ENCODE assay signal across 8 cellular contexts in the genomic region with DNA sequence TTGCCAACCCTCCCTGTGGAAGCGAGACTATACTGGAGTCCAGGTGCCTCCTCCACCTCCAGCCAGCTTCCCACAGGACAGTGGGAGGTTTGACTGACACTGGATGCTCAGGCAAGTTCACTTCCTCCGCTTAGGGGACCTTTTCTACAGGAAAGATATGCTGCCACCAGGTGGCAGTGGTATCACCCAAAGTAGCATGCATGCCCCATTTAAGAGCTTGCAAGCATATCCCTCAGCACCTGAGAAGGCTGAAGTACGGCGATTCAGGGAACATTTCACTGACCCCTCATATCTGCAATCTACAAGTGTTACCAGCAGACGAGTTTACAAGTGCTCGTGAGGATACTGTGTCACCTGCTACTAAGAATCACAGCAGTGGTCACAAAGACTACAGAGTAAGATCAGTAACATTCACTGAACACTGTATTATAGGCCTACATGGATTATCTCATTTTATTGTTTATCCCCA.
DNase-seq lines count a peak whose midpoint lies in the region; ATAC-seq and TF ChIP-seq lines count a peak whose summit lies in the region.

No MANE protein-coding gene starts in this region.

- intact Hi-C loops in stomach (cut with DNase I; ENCODE audit: low total_unique reads) = no loop called here

- peaks cover 11% of the 10 kb centered on the region for H3K36me3 Mint-ChIP-seq in activated T-cell treated with anti-CD3 and anti-CD28 coated beads, Interleukin-2, amount 50 U/mL, for 24 hours (ENCODE audit: low read depth)
- H3K36me3 Mint-ChIP-seq in neural crest cell (ENCODE audit: low read depth) = no peaks in the 10 kb centered on the region

- H2AFZ ChIP-seq in fibroblast of lung (ENCODE audit: low read length) = no peak overlapping the region

- no peak overlapping the region for H3K27ac Mint-ChIP-seq in activated T-cell treated with anti-CD3 and anti-CD28 coated beads, Interleukin-2, amount 50 U/mL, for 24 hours
- H3K27ac Mint-ChIP-seq in neural crest cell (ENCODE audit: unreplicated experiment) = no peak overlapping the region

- H3K36me3 ChIP-seq in fibroblast of lung (ENCODE audit: control insufficient read depth, insufficient read depth, low read length) (no peaks in the 10 kb centered on the region), stomach (peaks cover 0 to 11% (median 2%) of the 10 kb centered on the region in 4 donors)

- no peak overlapping the region for H3K9ac ChIP-seq in fibroblast of lung (ENCODE audit: insufficient read depth, low read length)

- no peaks in the 10 kb centered on the region for H3K9me3 ChIP-seq in fibroblast of lung (ENCODE audit: control insufficient read depth, insufficient read depth, low read depth, low read length)
- H3K9me3 ChIP-seq in stomach = no peaks in the 10 kb centered on the region

- peaks cover 20% of the 10 kb centered on the region for H3K4me1 Mint-ChIP-seq in activated T-cell treated with anti-CD3 and anti-CD28 coated beads, Interleukin-2, amount 50 U/mL, for 24 hours (ENCODE audit: low read depth)
- no peaks in the 10 kb centered on the region for H3K4me1 Mint-ChIP-seq in neural crest cell

- H3K27ac ChIP-seq in fibroblast of lung (ENCODE audit: insufficient read depth, low read length) = no peak overlapping the region
- no peak overlapping the region for H3K27ac ChIP-seq in stomach

- TF ChIP-seq CTCF in fibroblast of lung (conservative IDR thresholded peaks at IDR 0.05 in 1 of 2, IDR thresholded peaks at IDR 0.05 in 1 of 2; ENCODE audit: low read depth in 1 of 2, low read length in 2 of 2) (peak; percentile 71 to 87), neural crest cell (conservative IDR thresholded peaks at IDR 0.05) (peak; percentile 82), stomach (IDR thresholded peaks at IDR 0.05) (peak in 5 of 7 experiments; percentile 58 to 77 (median 71))

- DNase-seq in DMS153 (lab: John Stamatoyannopoulos, UW) = peak; percentile 37
- DNase-seq in HuH-7.5 (ENCODE audit: low spot score) = peak; percentile 39
- DNase-seq in OCI-M1 (lab: John Stamatoyannopoulos, UW) = peak; percentile 83
- DNase-seq in activated T-cell treated with anti-CD3 and anti-CD28 coated beads, Interleukin-2, amount 50 U/mL, for 24 hours = peak; percentile 75
- DNase-seq in fibroblast of lung (ENCODE audit: low read depth in 2 of 2) = peak; percentile 69 to 79
- peak; percentile 60 for DNase-seq in neural crest cell (ENCODE audit: low read depth, low spot score)
- peak; percentile 80 for DNase-seq in stomach

- WGBS in stomach, 5 donors = 8 to 17% (median 11%) methylated on average over 6 of the region's 6 CpGs

- H3K27me3 Mint-ChIP-seq in activated T-cell treated with anti-CD3 and anti-CD28 coated beads, Interleukin-2, amount 50 U/mL, for 24 hours = no peaks in the 10 kb centered on the region
- no peaks in the 10 kb centered on the region for H3K27me3 Mint-ChIP-seq in neural crest cell (ENCODE audit: low read depth)

- H4K20me1 ChIP-seq in fibroblast of lung (ENCODE audit: control insufficient read depth, extremely low read depth, insufficient read depth, low read length) = no peaks in the 10 kb centered on the region

- H3K4me3 ChIP-seq in fibroblast of lung (replicated peaks in 1 of 4; ENCODE audit: control extremely low read depth in 1 of 4, insufficient read depth in 1 of 4, low read depth in 3 of 4, low read length in 4 of 4) = no peak overlapping the region
- H3K4me3 ChIP-seq in stomach = no peak overlapping the region

- TF ChIP-seq POLR2A in stomach (IDR thresholded peaks at IDR 0.05) = no peak

- TF ChIP-seq EP300 in stomach (IDR thresholded peaks at IDR 0.05) = no peak

- H3K4me1 ChIP-seq in fibroblast of lung (ENCODE audit: control insufficient read depth, extremely low read depth, insufficient read depth, low read length) = no peaks in the 10 kb centered on the region
- H3K4me1 ChIP-seq in stomach = peaks cover 0 to 5% (median 2%) of the 10 kb centered on the region in 4 donors

- peak; percentile 92 for ATAC-seq in GM21515 (IDR thresholded peaks at IDR 0.05; ENCODE audit: unreplicated experiment)

- no peak overlapping the region for H3K4me3 Mint-ChIP-seq in activated T-cell treated with anti-CD3 and anti-CD28 coated beads, Interleukin-2, amount 50 U/mL, for 24 hours
- no peak overlapping the region for H3K4me3 Mint-ChIP-seq in neural crest cell

- H3K4me2 ChIP-seq in fibroblast of lung (ENCODE audit: extremely low read depth, insufficient read depth, low read length) = no peak overlapping the region

- no peaks in the 10 kb centered on the region for H3K27me3 ChIP-seq in fibroblast of lung (ENCODE audit: control insufficient read depth, insufficient read depth, low read length)
- no peaks in the 10 kb centered on the region for H3K27me3 ChIP-seq in stomach

- H3K9me3 Mint-ChIP-seq in activated T-cell treated with anti-CD3 and anti-CD28 coated beads, Interleukin-2, amount 50 U/mL, for 24 hours = no peaks in the 10 kb centered on the region
- H3K9me3 Mint-ChIP-seq in neural crest cell = no peaks in the 10 kb centered on the region

- H3K79me2 ChIP-seq in fibroblast of lung (ENCODE audit: control insufficient read depth, insufficient read depth, low read length) = no peaks in the 10 kb centered on the region
